8 cellular contexts compared by ENCODE assay signal in the genomic region with DNA sequence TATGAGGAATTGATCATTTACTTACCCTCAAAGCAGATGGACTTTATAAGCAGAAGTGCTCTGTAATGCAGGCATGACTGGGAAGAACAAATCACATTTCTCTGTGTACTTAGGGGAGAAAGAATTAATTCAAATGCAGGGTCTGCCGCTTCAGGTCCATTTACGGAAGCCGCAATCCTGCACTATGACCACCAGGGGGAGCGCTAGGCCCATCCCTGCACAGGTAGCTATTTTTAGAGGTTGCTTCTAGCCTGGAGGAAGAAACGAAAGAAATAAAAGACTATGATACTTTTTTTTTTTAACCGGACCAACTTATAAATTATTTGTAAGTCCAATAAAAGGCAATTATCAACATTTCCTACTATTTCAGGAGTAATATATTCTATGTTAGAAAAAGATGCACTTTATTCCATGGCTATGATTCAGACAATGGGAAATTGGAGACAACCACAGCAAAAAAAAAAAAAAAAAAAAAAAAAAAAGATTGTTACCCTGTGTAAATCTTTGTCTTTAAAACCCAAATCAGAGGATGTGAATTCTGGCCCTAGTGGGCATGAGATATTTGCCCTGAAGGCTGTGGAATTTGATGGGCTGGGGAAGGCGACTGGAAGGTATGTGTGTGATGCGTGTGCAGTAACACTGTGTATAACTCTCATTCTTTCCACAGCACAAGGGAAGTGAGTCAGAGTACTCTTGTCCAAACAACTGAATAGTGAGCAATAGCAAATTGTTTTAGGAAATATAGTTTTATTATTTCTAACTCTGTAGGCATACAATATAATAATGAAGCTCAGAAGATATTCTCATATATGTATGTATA. TPM values are rescaled to one million over a fixed set of nuclear protein-coding genes. Genes with fewer than 3 reads are reported as not detected.
DNase-seq lines count a peak whose midpoint lies in the region; ATAC-seq and TF ChIP-seq lines count a peak whose summit lies in the region.

No MANE protein-coding gene starts in this region.

- H3K4me2 ChIP-seq in OCI-LY7 (ENCODE audit: low read length) = no peak overlapping the region

- H3K9me3 ChIP-seq in BE2C (no peaks in the 10 kb centered on the region), OCI-LY7 (ENCODE audit: low read length) (no peaks in the 10 kb centered on the region), esophagus squamous epithelium (no peaks in the 10 kb centered on the region)

- DNase-seq in BE2C = peak; percentile 43
- DNase-seq in OCI-LY7 (ENCODE audit: low spot score) = peak; percentile 63
- peak; percentile 50 for DNase-seq in activated T-cell treated with anti-CD3 and anti-CD28 coated beads for 48 hours (ENCODE audit: low read depth)
- no peak for DNase-seq in esophagus squamous epithelium (lab: John Stamatoyannopoulos, UW)
- DNase-seq in nephron progenitor cell = peak; percentile 77
- peak; percentile 21 to 68 (median 50) for DNase-seq in stimulated activated naive CD4-positive, alpha-beta T cell (lab: John Stamatoyannopoulos, UW)

- H3K4me1 ChIP-seq in BE2C (no peaks in the 10 kb centered on the region), OCI-LY7 (ENCODE audit: insufficient read depth, low read length, poor library complexity, severe bottlenecking) (no peaks in the 10 kb centered on the region), esophagus squamous epithelium (peaks cover 0 to 9% (median 0%) of the 10 kb centered on the region in 3 donors)

- peaks cover 3% of the 10 kb centered on the region for H3K4me1 Mint-ChIP-seq in nephron progenitor cell

- intact Hi-C loops in OCI-LY7 (cut with micrococcal nuclease; ENCODE audit: unreplicated experiment) = loop anchor here (2.0 kb wide), 1 partner anchor 1215 kb away; no protein-coding TSS in a partner anchor
- intact Hi-C loops in esophagus squamous epithelium (cut with DNase I) = no loop called here

- H3K27me3 ChIP-seq in BE2C = no peaks in the 10 kb centered on the region
- H3K27me3 ChIP-seq in esophagus squamous epithelium = peaks cover 0 to 21% (median 0%) of the 10 kb centered on the region in 4 donors

- WGBS in esophagus squamous epithelium, 2 donors = 4 to 5% methylated on average over 8 of the region's 8 CpGs

- no peaks in the 10 kb centered on the region for H3K79me2 ChIP-seq in OCI-LY7 (ENCODE audit: insufficient read depth, low read depth, low read length)

- H3K27ac ChIP-seq in OCI-LY7 (ENCODE audit: low read depth, low read length, poor library complexity, severe bottlenecking) (no peak overlapping the region), esophagus squamous epithelium (no peak overlapping the region)

- no peak overlapping the region for H3K4me3 Mint-ChIP-seq in nephron progenitor cell

- no peak overlapping the region for H2AFZ ChIP-seq in OCI-LY7 (ENCODE audit: low read length)

- no peaks in the 10 kb centered on the region for H3K9me3 Mint-ChIP-seq in nephron progenitor cell

- no peak overlapping the region for H3K4me3 ChIP-seq in BE2C (ENCODE audit: low read depth, low read length)
- H3K4me3 ChIP-seq in OCI-LY7 (ENCODE audit: low read depth, low read length, poor library complexity, severe bottlenecking) = no peak overlapping the region
- no peak overlapping the region for H3K4me3 ChIP-seq in esophagus squamous epithelium

- peaks cover 24% of the 10 kb centered on the region for H3K27me3 Mint-ChIP-seq in nephron progenitor cell (ENCODE audit: low read depth, poor library complexity)

- H4K20me1 ChIP-seq in OCI-LY7 (ENCODE audit: insufficient read depth, low read length) = no peaks in the 10 kb centered on the region

- TF ChIP-seq CTCF in BE2C (IDR thresholded peaks at IDR 0.05; ENCODE audit: low read depth, low read length) (peak; percentile 80), OCI-LY7 (conservative IDR thresholded peaks at IDR 0.05; ENCODE audit: low read length) (peak; percentile 99), esophagus squamous epithelium (IDR thresholded peaks at IDR 0.05) (peak; percentile 81 to 98 (median 92)), nephron progenitor cell (IDR thresholded peaks at IDR 0.05) (peak; percentile 99)

- H3K36me3 Mint-ChIP-seq in nephron progenitor cell (ENCODE audit: low read depth) = no peaks in the 10 kb centered on the region

- no peak overlapping the region for H3K27ac Mint-ChIP-seq in nephron progenitor cell

- CTCF ChIA-PET in OCI-LY7 (lab: Charles Lee; ENCODE audit: unreplicated experiment) = interaction anchor here (0.5 to 1.0 kb wide), 2 partner anchors 12 to 89 kb away, joined by 3 read pairs; no protein-coding TSS in a partner anchor

- no TSS peak for BruUV-seq in OCI-LY7 (replicated peaks; lab: Mats Ljungman, UMichigan)

- H3K36me3 ChIP-seq in BE2C (no peaks in the 10 kb centered on the region), OCI-LY7 (ENCODE audit: insufficient read depth, low read length) (no peaks in the 10 kb centered on the region), esophagus squamous epithelium (no peaks in the 10 kb centered on the region)

- TF ChIP-seq POLR2A in esophagus squamous epithelium (IDR thresholded peaks at IDR 0.05) = no peak

- peak; percentile 75 for ATAC-seq in GM18907 (IDR thresholded peaks at IDR 0.05; ENCODE audit: unreplicated experiment)
- ATAC-seq in HG03460 (IDR thresholded peaks at IDR 0.05; ENCODE audit: unreplicated experiment) = peak; percentile 79

- H3K9me2 ChIP-seq in OCI-LY7 (ENCODE audit: insufficient read depth, low read length) = no peaks in the 10 kb centered on the region

- POLR2A ChIA-PET in OCI-LY7 (lab: Charles Lee) = interaction anchor here (0.6 to 0.7 kb wide), 2 partner anchors 99 to 546 kb away, joined by 3 to 6 read pairs; no protein-coding TSS in a partner anchor

RNA-seq across cellular contexts. Expression of a gene that starts 12.9 kb away (rescaled TPM):
- not detected for polyA plus RNA-seq in BE2C (2012; ENCODE audit: insufficient read depth, insufficient read length, low read depth)
- total RNA-seq in OCI-LY7 (2014; rRNA removed; shearing (Covaris generic)) = not detected in 2 replicates
- total RNA-seq in OCI-LY7 (2022) = not detected in 2 replicates
- total RNA-seq in esophagus squamous epithelium = under 1 TPM in 1 of 4 donors, not detected in 3; under 0.01 TPM

RNA-seq across cellular contexts. Expression of a gene that starts 22.5 kb away (rescaled TPM):
- polyA plus RNA-seq in BE2C (2012; ENCODE audit: insufficient read depth, insufficient read length, low read depth) = not detected
- total RNA-seq in OCI-LY7 (2014; rRNA removed; shearing (Covaris generic)) = not detected in 2 replicates
- total RNA-seq in OCI-LY7 (2022) (not detected in 2 replicates), esophagus squamous epithelium (not detected)
